ENCODE assay signal across 30 cellular contexts in genomic region chr7:157792241-157792950, GRCh38.
"Had no signal": no experiment of that assay in that cellular context is flagged by ENCODE, and none has a peak within 500 bp of the region (broad histone marks: within the 10 kb centered on the region; RNA-seq: fewer than 3 reads in every experiment).

No MANE protein-coding gene starts in this region.

- H3K9me3 Mint-ChIP-seq: naive thymus-derived CD8-positive, alpha-beta T cell; natural killer cell treated with Interleukin-12 subunit alpha and Interleukin-12 subunit beta and Interleukin-15 and Interleukin-18, amount 100 ng/mL, for 72 hours; nephron progenitor cell; neural crest cell; stimulated activated naive CD8-positive, alpha-beta T cell treated with anti-CD3 and anti-CD28 coated beads, Interleukin-15, amount 100 ng/mL, for 72 hours; type B pancreatic cell had no signal

- H3K4me1 Mint-ChIP-seq: stimulated activated memory B cell treated with anti-CD40 and anti-IgM and Interleukin-4, amounts not matched to agents 10 μg/mL and 1 μg/mL and 100 μg/mL, for 72 hours; stimulated activated naive CD8-positive, alpha-beta T cell treated with anti-CD3 and anti-CD28 coated beads, Interleukin-15, amount 100 ng/mL, for 72 hours had no signal

- DNase-seq: nephron progenitor cell; occipital lobe; ovary; right lobe of liver; sigmoid colon; small intestine; stimulated activated CD4-positive, alpha-beta T cell treated with anti-CD3 and anti-CD28 coated beads, Interleukin-15, amount 100 ng/mL, for 24 hours; stimulated activated CD4-positive, alpha-beta T cell treated with anti-CD3 and anti-CD28 coated beads, Interleukin-2, amount 100 ng/mL, for 24 hours; stimulated activated CD4-positive, alpha-beta T cell treated with anti-CD3 and anti-CD28 coated beads, Interleukin-4, amount 100 ng/mL, for 1 hour; stimulated activated CD4-positive, alpha-beta T cell treated with anti-CD3 and anti-CD28 coated beads, Interleukin-4, amount 100 ng/mL, for 4 hours; stimulated activated CD8-positive, alpha-beta memory T cell treated with anti-CD3 and anti-CD28 coated beads, Interleukin-4, amount 100 ng/mL, for 48 hours; stimulated activated naive CD4-positive, alpha-beta T cell; stimulated activated naive CD8-positive, alpha-beta T cell treated with anti-CD3 and anti-CD28 coated beads, Interleukin-15, amount 100 ng/mL, for 72 hours; stimulated activated naive CD8-positive, alpha-beta T cell treated with anti-CD3 and anti-CD28 coated beads, Interleukin-15, Interleukin-2, amounts not matched to agents 100 U/mL and 50 U/mL, for 24 hours; substantia nigra; testis; tibial artery; transverse colon; upper lobe of right lung; uterus had no signal

- H2AFZ ChIP-seq: parathyroid adenoma had no signal

- H3K27me3 ChIP-seq: ovary, right lobe of liver, testis, transverse colon, upper lobe of right lung, uterus had no signal

- H3K4me3 Mint-ChIP-seq: naive thymus-derived CD8-positive, alpha-beta T cell; natural killer cell treated with Interleukin-12 subunit alpha and Interleukin-12 subunit beta and Interleukin-15 and Interleukin-18, amount 100 ng/mL, for 72 hours; nephron progenitor cell; stimulated activated memory B cell treated with anti-CD40 and anti-IgM and Interleukin-4, amounts not matched to agents 10 μg/mL and 1 μg/mL and 100 μg/mL, for 72 hours; stimulated activated naive CD8-positive, alpha-beta T cell treated with anti-CD3 and anti-CD28 coated beads, Interleukin-15, amount 100 ng/mL, for 72 hours; type B pancreatic cell had no signal

- H3K36me3 ChIP-seq: ovary, right lobe of liver, sigmoid colon, suprapubic skin, tibial artery, transverse colon, upper lobe of right lung, uterus had no signal

- H3K27ac ChIP-seq: ovary, parathyroid adenoma, psoas muscle, right lobe of liver, sigmoid colon, suprapubic skin, testis, tibial artery, transverse colon, upper lobe of right lung, uterus had no signal

- H3K27ac Mint-ChIP-seq: natural killer cell treated with Interleukin-12 subunit alpha and Interleukin-12 subunit beta and Interleukin-15 and Interleukin-18, amount 100 ng/mL, for 72 hours; nephron progenitor cell; progenitor cell of endocrine pancreas; stimulated activated memory B cell treated with anti-CD40 and anti-IgM and Interleukin-4, amounts not matched to agents 10 μg/mL and 1 μg/mL and 100 μg/mL, for 72 hours; stimulated activated naive CD8-positive, alpha-beta T cell treated with anti-CD3 and anti-CD28 coated beads, Interleukin-15, amount 100 ng/mL, for 72 hours; type B pancreatic cell had no signal

- H3K79me2 ChIP-seq: parathyroid adenoma had no signal

- H3K36me3 Mint-ChIP-seq: naive thymus-derived CD8-positive, alpha-beta T cell; natural killer cell treated with Interleukin-12 subunit alpha and Interleukin-12 subunit beta and Interleukin-15 and Interleukin-18, amount 100 ng/mL, for 72 hours; stimulated activated memory B cell treated with anti-CD40 and anti-IgM and Interleukin-4, amounts not matched to agents 10 μg/mL and 1 μg/mL and 100 μg/mL, for 72 hours; type B pancreatic cell had no signal

- H3K4me1 ChIP-seq: parathyroid adenoma, psoas muscle, right lobe of liver, sigmoid colon, suprapubic skin, testis, tibial artery, transverse colon, upper lobe of right lung, uterus had no signal

- H3K27me3 Mint-ChIP-seq: stimulated activated memory B cell treated with anti-CD40 and anti-IgM and Interleukin-4, amounts not matched to agents 10 μg/mL and 1 μg/mL and 100 μg/mL, for 72 hours; type B pancreatic cell had no signal

- H3K4me3 ChIP-seq: ovary, psoas muscle, right lobe of liver, sigmoid colon, suprapubic skin, testis, tibial artery, transverse colon, upper lobe of right lung, uterus had no signal

- ATAC-seq: naive thymus-derived CD8-positive, alpha-beta T cell; natural killer cell treated with Interleukin-12 subunit alpha and Interleukin-12 subunit beta and Interleukin-15 and Interleukin-18, amount 100 ng/mL, for 72 hours; psoas muscle; right cardiac atrium; right lobe of liver; stimulated activated memory B cell treated with anti-CD40 and anti-IgM and Interleukin-4, amounts not matched to agents 10 μg/mL and 1 μg/mL and 100 μg/mL, for 72 hours; stimulated activated naive CD8-positive, alpha-beta T cell treated with anti-CD3 and anti-CD28 coated beads, Interleukin-15, amount 100 ng/mL, for 72 hours; stimulated activated naive CD8-positive, alpha-beta T cell treated with anti-CD3 and anti-CD28 coated beads, Interleukin-15, Interleukin-2, amounts not matched to agents 100 U/mL and 50 U/mL, for 24 hours; upper lobe of right lung had no signal

- H3K9me3 ChIP-seq: ovary, psoas muscle, right lobe of liver, sigmoid colon, suprapubic skin, testis, tibial artery, transverse colon, upper lobe of right lung, uterus had no signal
